In genomic region chr7:2652736-2653060, GRCh38 we compare ENCODE assay signal across 16 cellular contexts. TPM values are rescaled to one million over a fixed set of nuclear protein-coding genes. Genes with fewer than 3 reads are reported as not detected.
DNase-seq lines count a peak whose midpoint lies in the region; ATAC-seq and TF ChIP-seq lines count a peak whose summit lies in the region.
"Had no signal": no experiment of that assay in that cellular context is flagged by ENCODE, and none has a peak within 500 bp of the region (broad histone marks: within the 10 kb centered on the region; RNA-seq: fewer than 3 reads in every experiment).

No MANE protein-coding gene starts in this region.

- H3K4me3 ChIP-seq in GM23338 = no peak overlapping the region
- H3K4me3 ChIP-seq in NT2/D1 (ENCODE audit: insufficient read length, low read depth) = no peak overlapping the region
- H3K4me3 ChIP-seq in endodermal cell (ENCODE audit: low read length) = no peak overlapping the region
- H3K4me3 ChIP-seq: A549, GM23248 had no signal

- H3K9ac ChIP-seq in NT2/D1 (ENCODE audit: insufficient read length, low read depth) (peak overlapping the region; percentile 9), endodermal cell (ENCODE audit: extremely low read depth, low read length, poor library complexity, severe bottlenecking) (no peak overlapping the region)
- H3K9ac ChIP-seq: GM23248 had no signal

- H3K4me1 ChIP-seq in GM23338 (ENCODE audit: insufficient read depth) (no peaks in the 10 kb centered on the region), NT2/D1 (ENCODE audit: insufficient read depth, insufficient read length) (peaks cover 11% of the 10 kb centered on the region), endodermal cell (ENCODE audit: control insufficient read depth, insufficient read depth, low read length) (no peaks in the 10 kb centered on the region)
- H3K4me1 ChIP-seq: A549, BE2C, Caco-2 had no signal

- ATAC-seq in GM23338 (no peak), HG03520 (IDR thresholded peaks at IDR 0.05; ENCODE audit: unreplicated experiment) (no peak)
- ATAC-seq: A549 had no signal

- H3K79me2 ChIP-seq in GM23338 (replicated peaks; ENCODE audit: insufficient read depth) = no peaks in the 10 kb centered on the region; the same call in 1 of the 2 replicates

- no peaks in the 10 kb centered on the region for H4K20me1 ChIP-seq in GM23338 (replicated peaks; ENCODE audit: insufficient read depth)

- no peak overlapping the region for H3K4me2 ChIP-seq in GM23338
- H3K4me2 ChIP-seq: A549 had no signal

- H3F3A ChIP-seq in GM23338 (replicated peaks; ENCODE audit: low read depth) = 0 out of 2 replicates have a peak, but pooled peaks cover 4% of the 10 kb centered on the region

- H3K4me1 Mint-ChIP-seq in GM23338 (peaks cover 3% of the 10 kb centered on the region; the same call in 2 of the 3 replicates), endodermal cell (no peaks in the 10 kb centered on the region), osteocyte (ENCODE audit: unreplicated experiment) (peaks cover 38% of the 10 kb centered on the region)
- H3K4me1 Mint-ChIP-seq: CD8-positive, alpha-beta memory T cell had no signal

- no peak for DNase-seq in GM23338 (ENCODE audit: low spot score)
- no peak for DNase-seq in NT2/D1 (ENCODE audit: low read depth, low spot score)
- DNase-seq in endodermal cell = no peak
- DNase-seq in osteocyte (ENCODE audit: extremely low spot score, unreplicated experiment) = no peak
- no peak for DNase-seq in GM19238 (ENCODE audit: insufficient read length, low spot score)
- no peak for DNase-seq in foreskin melanocyte
- no peak for DNase-seq in activated naive CD4-positive, alpha-beta T cell treated with anti-CD3 and anti-CD28 coated beads, Interleukin-2, amount 50 U/mL, for 16 hours
- DNase-seq: BE2C; Caco-2; CD8-positive, alpha-beta memory T cell; DMS53; GM23248; H9 had no signal

- 97 to 100% methylated on average over 5 to 12 of the region's 12 CpGs for WGBS in endodermal cell (ENCODE audit: insufficient coverage in 1 of 2, insufficient read length in 1 of 2), 2 experiments

- H3K36me3 ChIP-seq in GM23338 (ENCODE audit: insufficient read depth) = peaks cover 6% of the 10 kb centered on the region; the same call in 1 of the 2 replicates
- peaks cover 89% of the 10 kb centered on the region for H3K36me3 ChIP-seq in NT2/D1 (ENCODE audit: insufficient read depth, insufficient read length, low read length)
- peaks cover 30% of the 10 kb centered on the region for H3K36me3 ChIP-seq in endodermal cell (ENCODE audit: control insufficient read depth, insufficient read depth, low read length)

- H3K36me3 Mint-ChIP-seq in GM23338 (ENCODE audit: low read depth) (peaks cover 46% of the 10 kb centered on the region), endodermal cell (ENCODE audit: low read depth) (peaks cover 33% of the 10 kb centered on the region), osteocyte (ENCODE audit: unreplicated experiment) (peaks cover 22% of the 10 kb centered on the region)

- peak overlapping the region; percentile 31; the same call in 1 of the 2 replicates for H3K27ac Mint-ChIP-seq in GM23338
- H3K27ac Mint-ChIP-seq in endodermal cell = peak overlapping the region; percentile 61
- peak overlapping the region; percentile 57 for H3K27ac Mint-ChIP-seq in osteocyte (ENCODE audit: unreplicated experiment)

- H3K27ac ChIP-seq in GM23338 (ENCODE audit: low read depth) (no peak overlapping the region), endodermal cell (ENCODE audit: low read depth, low read length) (peak overlapping the region; percentile 13)
- H3K27ac ChIP-seq: A549, GM23248 had no signal

- H3K27me3 Mint-ChIP-seq in GM23338 (ENCODE audit: insufficient read depth, low read depth, poor library complexity) = peaks cover 11% of the 10 kb centered on the region
- H3K27me3 Mint-ChIP-seq in endodermal cell (ENCODE audit: insufficient read depth) = no peaks in the 10 kb centered on the region
- H3K27me3 Mint-ChIP-seq in osteocyte (ENCODE audit: unreplicated experiment) = no peaks in the 10 kb centered on the region

- H3K9me3 ChIP-seq in NT2/D1 (ENCODE audit: insufficient read depth, low read length) (no peaks in the 10 kb centered on the region), endodermal cell (ENCODE audit: control insufficient read depth, low read length) (no peaks in the 10 kb centered on the region)
- H3K9me3 ChIP-seq: A549, BE2C, Caco-2 had no signal

- TF ChIP-seq CTCF in GM23338 (conservative IDR thresholded peaks at IDR 0.05; ENCODE audit: low read depth in 2 of 2) (no peak), endodermal cell (conservative IDR thresholded peaks at IDR 0.05) (no peak), osteocyte (IDR thresholded peaks at IDR 0.05) (no peak)

- no peaks in the 10 kb centered on the region for H3K9me3 Mint-ChIP-seq in GM23338
- H3K9me3 Mint-ChIP-seq in endodermal cell = no peaks in the 10 kb centered on the region
- H3K9me3 Mint-ChIP-seq in osteocyte (ENCODE audit: unreplicated experiment) = no peaks in the 10 kb centered on the region
- H3K9me3 Mint-ChIP-seq: CD8-positive, alpha-beta memory T cell; H9 had no signal

- H3K9me2 ChIP-seq in GM23338 (ENCODE audit: insufficient read depth) = no peaks in the 10 kb centered on the region

- no peak overlapping the region for H2AFZ ChIP-seq in GM23338
- H2AFZ ChIP-seq: GM23248 had no signal

- H3K4me3 Mint-ChIP-seq in GM23338 (no peak overlapping the region), endodermal cell (no peak overlapping the region), osteocyte (ENCODE audit: unreplicated experiment) (no peak overlapping the region)
- H3K4me3 Mint-ChIP-seq: CD8-positive, alpha-beta memory T cell; H9 had no signal

- H3K27me3 ChIP-seq in GM23338 (ENCODE audit: insufficient read depth) (no peaks in the 10 kb centered on the region), NT2/D1 (ENCODE audit: insufficient read depth, insufficient read length) (no peaks in the 10 kb centered on the region), endodermal cell (ENCODE audit: control insufficient read depth, insufficient read depth, low read length, poor library complexity, severe bottlenecking) (no peaks in the 10 kb centered on the region)
- H3K27me3 ChIP-seq: BE2C had no signal

RNA-seq across cellular contexts. Expression of gene TTYH3, which starts 20.9 kb away (rescaled TPM):
- total RNA-seq in GM23338 (2014; rRNA removed; shearing (Covaris generic)) = 113 and 126 TPM in 2 replicates
- 59.6 and 62.3 TPM in 2 replicates for polyA plus RNA-seq in GM23338 (2016; fragmentation: Nextera tagmentation; extraction: Ambion mirVana)
- total RNA-seq in endodermal cell = 100 to 1,000 TPM; 145 to 152 TPM
- polyA plus RNA-seq in endodermal cell (2013, experiment 1 of 2) = 164 TPM
- polyA plus RNA-seq in endodermal cell (2013, experiment 2 of 2) = 151 TPM
- 371 and 376 TPM in 2 replicates for total RNA-seq in osteocyte

RNA-seq across cellular contexts. Expression of gene AMZ1, which starts 35.3 kb away (rescaled TPM):
- total RNA-seq in GM23338 (2014; rRNA removed; shearing (Covaris generic)) = 0.73 and 1.6 TPM in 2 replicates
- 2.0 and 4.5 TPM in 2 replicates for polyA plus RNA-seq in GM23338 (2016; fragmentation: Nextera tagmentation; extraction: Ambion mirVana)
- total RNA-seq in endodermal cell = 1 to 10 TPM in 1 of 2 donors, under 1 TPM in 1; 0.66 to 1.6 TPM
- polyA plus RNA-seq in endodermal cell (2013, experiment 1 of 2) = 0.07 TPM
- polyA plus RNA-seq in endodermal cell (2013, experiment 2 of 2) = not detected
- 5.8 and 6.6 TPM in 2 replicates for total RNA-seq in osteocyte
- total RNA-seq: HT-29 had no signal
